21 cellular contexts compared by ENCODE assay signal in the genomic region with DNA sequence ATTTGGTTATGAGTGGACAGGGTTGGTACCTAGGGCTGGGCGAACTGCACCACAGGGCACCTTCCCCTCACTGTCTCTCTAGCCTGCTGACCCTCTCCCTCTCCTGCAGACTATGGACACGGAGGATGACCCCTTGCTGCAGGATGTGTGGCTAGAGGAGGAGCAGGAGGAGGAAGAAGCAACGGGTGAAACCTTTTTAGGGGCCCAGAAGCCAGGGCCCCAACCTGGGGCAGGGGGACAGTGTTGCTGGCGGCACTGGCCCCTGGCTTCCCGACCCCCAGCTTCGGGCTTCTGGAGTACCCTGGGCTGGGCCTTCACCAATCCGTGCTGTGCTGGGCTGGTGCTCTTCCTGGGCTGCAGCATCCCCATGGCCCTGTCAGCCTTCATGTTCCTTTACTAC. TPM values are rescaled to one million over a fixed set of nuclear protein-coding genes. Genes with fewer than 3 reads are reported as not detected.
DNase-seq lines count a peak whose midpoint lies in the region; ATAC-seq, FAIRE-seq and TF ChIP-seq lines count a peak whose summit lies in the region.
"Had no signal": no experiment of that assay in that cellular context is flagged by ENCODE, and none has a peak within 500 bp of the region (broad histone marks: within the 10 kb centered on the region; RNA-seq: fewer than 3 reads in every experiment).

No MANE protein-coding gene starts in this region.

- H3K9me3 ChIP-seq in H1 (ENCODE audit: insufficient read depth in 2 of 2, low read depth in 1 of 2, low read length in 1 of 2) = peaks cover 5 to 17% of the 10 kb centered on the region in 2 experiments; a peak in 2 of 4 replicates

- no peak overlapping the region for H3K27ac ChIP-seq in H1 (ENCODE audit: low read depth, low read length)
- H3K27ac ChIP-seq: HL-60, SJSA1 had no signal

- H3K36me3 Mint-ChIP-seq in WTC11 = peaks cover 41% of the 10 kb centered on the region
- H3K36me3 Mint-ChIP-seq in natural killer cell treated with Interleukin-12 subunit alpha and Interleukin-12 subunit beta and Interleukin-15 and Interleukin-18, amount 100 ng/mL, for 72 hours = peaks cover 11% of the 10 kb centered on the region
- peaks cover under 1% of the 10 kb centered on the region for H3K36me3 Mint-ChIP-seq in stimulated activated effector memory CD8-positive, alpha-beta T cell treated with anti-CD3 and anti-CD28 coated beads, Interleukin-12 subunit alpha, Interleukin-12 subunit beta, amount 100 ng/mL, for 72 hours

- H3K9me3 Mint-ChIP-seq in WTC11 = peaks cover 33% of the 10 kb centered on the region
- H3K9me3 Mint-ChIP-seq in natural killer cell treated with Interleukin-12 subunit alpha and Interleukin-12 subunit beta and Interleukin-15 and Interleukin-18, amount 100 ng/mL, for 72 hours = peaks cover 2% of the 10 kb centered on the region
- H3K9me3 Mint-ChIP-seq in stimulated activated effector memory CD8-positive, alpha-beta T cell treated with anti-CD3 and anti-CD28 coated beads, Interleukin-12 subunit alpha, Interleukin-12 subunit beta, amount 100 ng/mL, for 72 hours = peaks cover 8% of the 10 kb centered on the region

- peaks cover 0 to 29% (median 7%) of the 10 kb centered on the region in 4 experiments; a peak in 5 of 8 replicates for H3K36me3 ChIP-seq in H1 (ENCODE audit: control insufficient read depth in 2 of 4, insufficient read depth in 4 of 4, low read length in 3 of 4)
- H3K36me3 ChIP-seq: SJSA1 had no signal

- peak overlapping the region; percentile 92 for H2BK15ac ChIP-seq in H1 (ENCODE audit: low read length)

- 93% methylated on average over 7 of the region's 7 CpGs; no CpG with 5 or more reads in 1 of the 2 experiments for WGBS in H1 (ENCODE audit: extremely low coverage in 1 of 2, insufficient coverage in 1 of 2, insufficient read length in 1 of 2, insufficient replicate concordance in 2 of 2, low coverage in 1 of 2, low lambda C conversion rate in 2 of 2, missing lambda C conversion rate in 1 of 2), 2 experiments

- DNase-seq in WTC11 (ENCODE audit: low spot score) (peak; percentile 5), H1 (ENCODE audit: low read depth in 1 of 2, low spot score in 2 of 2) (no peak), NK-92 (lab: John Stamatoyannopoulos, UW; ENCODE audit: unreplicated experiment) (no peak), NCI-H2196 (lab: John Stamatoyannopoulos, UW; ENCODE audit: unreplicated experiment) (no peak)
- peak; percentile 13 for DNase-seq in natural killer cell treated with Interleukin-12 subunit alpha and Interleukin-12 subunit beta and Interleukin-15 and Interleukin-18, amount 100 ng/mL, for 72 hours (ENCODE audit: low spot score)
- DNase-seq in stimulated activated effector memory CD8-positive, alpha-beta T cell treated with anti-CD3 and anti-CD28 coated beads, Interleukin-12 subunit alpha, Interleukin-12 subunit beta, amount 100 ng/mL, for 72 hours (ENCODE audit: low spot score in 2 of 2) = no peak
- no peak for DNase-seq in stimulated activated CD4-positive, alpha-beta T cell treated with anti-CD3 and anti-CD28 coated beads, Interleukin-1b, Interleukin-23, amount 100 ng/mL, for 48 hours
- DNase-seq: Caco-2, DMS 273 treated with DMSO at 0.1 percent for 48 hours, HFFc6, KG1, NCI-H1092 treated with DMSO at 0.1 percent for 48 hours, NCI-H1436 treated with DMSO at 0.1 percent for 48 hours, NCI-H2029, NCI-H226, NCI-H524, OCI-M1 had no signal

- no peak overlapping the region; the same call in 1 of the 2 replicates for H4K8ac ChIP-seq in H1 (ENCODE audit: extremely low read depth, insufficient read depth, low read length)

- H2BK5ac ChIP-seq in H1 (ENCODE audit: low read depth, low read length) = no peak overlapping the region

- H2BK20ac ChIP-seq in H1 (ENCODE audit: low read length) = peak overlapping the region; percentile 40; the same call in 1 of the 2 replicates

- H3K18ac ChIP-seq in H1 (ENCODE audit: extremely low read depth, low read length) = peak overlapping the region; percentile 68

- no peak for ATAC-seq in WTC11
- ATAC-seq in natural killer cell treated with Interleukin-12 subunit alpha and Interleukin-12 subunit beta and Interleukin-15 and Interleukin-18, amount 100 ng/mL, for 72 hours = no peak
- ATAC-seq in stimulated activated effector memory CD8-positive, alpha-beta T cell treated with anti-CD3 and anti-CD28 coated beads, Interleukin-12 subunit alpha, Interleukin-12 subunit beta, amount 100 ng/mL, for 72 hours = no peak

- H3K23me2 ChIP-seq in H1 (ENCODE audit: low read depth, low read length) = peaks cover 1% of the 10 kb centered on the region; the same call in 1 of the 2 replicates

- peak overlapping the region; percentile 90; the same call in 1 of the 2 replicates for H2BK12ac ChIP-seq in H1 (ENCODE audit: low read depth, low read length)

- H3K4ac ChIP-seq in H1 (replicated peaks; ENCODE audit: insufficient read length, low read depth, low read length) = peak overlapping the region; percentile 75

- CTCF ChIA-PET in WTC11 (lab: Charles Lee) = no interaction called here
- CTCF ChIA-PET in H1 (lab: Charles Lee; ENCODE audit: partially characterized antibody) = interaction anchor here (6.2 kb wide), 1 partner anchor 14 kb away, joined by 30 read pairs; no protein-coding TSS in a partner anchor

- H3K27me3 ChIP-seq in H1 (replicated peaks in 1 of 4; ENCODE audit: control insufficient read depth in 3 of 4, extremely low read depth in 1 of 4, insufficient read depth in 3 of 4, low read length in 3 of 4) = no peaks in the 10 kb centered on the region

- no peak overlapping the region for H3K56ac ChIP-seq in H1 (replicated peaks; ENCODE audit: insufficient read length, low read depth, low read length)

- H3K27me3 Mint-ChIP-seq in WTC11 (ENCODE audit: low read depth) = 0 out of 2 replicates have a peak, but pooled peaks cover 2% of the 10 kb centered on the region
- H3K27me3 Mint-ChIP-seq in natural killer cell treated with Interleukin-12 subunit alpha and Interleukin-12 subunit beta and Interleukin-15 and Interleukin-18, amount 100 ng/mL, for 72 hours = peaks cover 15 to 32% of the 10 kb centered on the region in 2 donors

- H3K79me1 ChIP-seq in H1 (ENCODE audit: low read depth, low read length) = no peaks in the 10 kb centered on the region

- no peaks in the 10 kb centered on the region for H3K79me2 ChIP-seq in H1 (ENCODE audit: control insufficient read depth in 1 of 2, insufficient read depth in 2 of 2, low read length in 2 of 2)

- no peak for TF ChIP-seq CTCF in WTC11 (IDR thresholded peaks at IDR 0.05)
- TF ChIP-seq CTCF in H1 (IDR thresholded peaks at IDR 0.05; ENCODE audit: control extremely low read depth in 1 of 3, insufficient read depth in 1 of 3, low read depth in 1 of 3, low read length in 3 of 3) = no peak

- H3K4me3 ChIP-seq in H1 (ENCODE audit: extremely low read depth in 1 of 4, insufficient read depth in 2 of 4, low read depth in 3 of 4, low read length in 4 of 4) = no peak overlapping the region
- H3K4me3 ChIP-seq: SJSA1 had no signal

- H3K14ac ChIP-seq in H1 (ENCODE audit: insufficient read length) = no peak overlapping the region

- no peak overlapping the region for H2AFZ ChIP-seq in H1 (ENCODE audit: low read length)

- H4K20me1 ChIP-seq in H1 (replicated peaks in 1 of 2; ENCODE audit: control insufficient read depth in 1 of 2, insufficient read depth in 2 of 2, low read length in 2 of 2) = no peaks in the 10 kb centered on the region

- no peak overlapping the region for H3K23ac ChIP-seq in H1 (ENCODE audit: insufficient read length)

- H3K9ac ChIP-seq in H1 (replicated peaks in 1 of 4; ENCODE audit: extremely low read depth in 1 of 4, low read depth in 3 of 4, low read length in 3 of 4) = no peak overlapping the region

- no peak for FAIRE-seq in H1 (lab: Jason Lieb, UNC)
- FAIRE-seq: RCC 7860 had no signal

- H3K27ac Mint-ChIP-seq in WTC11 = no peak overlapping the region; the same call in 1 of the 2 replicates
- H3K27ac Mint-ChIP-seq in natural killer cell treated with Interleukin-12 subunit alpha and Interleukin-12 subunit beta and Interleukin-15 and Interleukin-18, amount 100 ng/mL, for 72 hours = no peak overlapping the region
- no peak overlapping the region for H3K27ac Mint-ChIP-seq in stimulated activated effector memory CD8-positive, alpha-beta T cell treated with anti-CD3 and anti-CD28 coated beads, Interleukin-12 subunit alpha, Interleukin-12 subunit beta, amount 100 ng/mL, for 72 hours
- H3K27ac Mint-ChIP-seq: CD4-positive, alpha-beta T cell; HFFc6 had no signal

- no peak for TF ChIP-seq POLR2A in H1 (IDR thresholded peaks at IDR 0.05; ENCODE audit: control extremely low read depth in 1 of 2, low read depth in 2 of 2, low read length in 2 of 2)

- POLR2A ChIA-PET in WTC11 (lab: Charles Lee) = no interaction called here
- POLR2A ChIA-PET in H1 (lab: Charles Lee; ENCODE audit: partially characterized antibody) = interaction anchor here (1.3 kb wide), 1 partner anchor 47 kb away, joined by 3 read pairs; no protein-coding TSS in a partner anchor

- peak overlapping the region; percentile 65 for H2BK120ac ChIP-seq in H1 (replicated peaks; ENCODE audit: low read depth, low read length)

- H3K4me1 ChIP-seq in H1 (replicated peaks in 1 of 4; ENCODE audit: control insufficient read depth in 3 of 4, insufficient read depth in 4 of 4, low read length in 3 of 4) = peaks cover 12 to 32% (median 21%) of the 10 kb centered on the region in 4 experiments
- H3K4me1 ChIP-seq: Caco-2, SJSA1 had no signal

- no peak overlapping the region; a peak in 1 of 4 replicates for H3K4me2 ChIP-seq in H1 (ENCODE audit: insufficient read depth in 1 of 2, low read depth in 2 of 2, low read length in 2 of 2)

- no peak for TF ChIP-seq RAD21 in H1 (IDR thresholded peaks at IDR 0.05 in 1 of 2, conservative IDR thresholded peaks at IDR 0.05 in 1 of 2; ENCODE audit: low read depth in 2 of 2, low read length in 2 of 2)

- H4K5ac ChIP-seq in H1 (ENCODE audit: insufficient read length, low read depth, low read length) = no peak overlapping the region

- no peak for TF ChIP-seq EP300 in H1 (IDR thresholded peaks at IDR 0.05; ENCODE audit: borderline replicate concordance in 1 of 2, low read depth in 2 of 2, low read length in 2 of 2)

- H3K4me1 Mint-ChIP-seq in WTC11 = peaks cover 35% of the 10 kb centered on the region
- H3K4me1 Mint-ChIP-seq in natural killer cell treated with Interleukin-12 subunit alpha and Interleukin-12 subunit beta and Interleukin-15 and Interleukin-18, amount 100 ng/mL, for 72 hours (ENCODE audit: low read depth in 2 of 2) = peaks cover 0 to 10% of the 10 kb centered on the region in 2 donors
- H3K4me1 Mint-ChIP-seq in stimulated activated effector memory CD8-positive, alpha-beta T cell treated with anti-CD3 and anti-CD28 coated beads, Interleukin-12 subunit alpha, Interleukin-12 subunit beta, amount 100 ng/mL, for 72 hours = no peaks in the 10 kb centered on the region

- peak overlapping the region; percentile 79 for H4K91ac ChIP-seq in H1 (replicated peaks; ENCODE audit: insufficient read length, low read length)

- H3K4me3 Mint-ChIP-seq in WTC11 = no peak overlapping the region
- no peak overlapping the region for H3K4me3 Mint-ChIP-seq in natural killer cell treated with Interleukin-12 subunit alpha and Interleukin-12 subunit beta and Interleukin-15 and Interleukin-18, amount 100 ng/mL, for 72 hours
- peak overlapping the region; percentile 53 for H3K4me3 Mint-ChIP-seq in stimulated activated effector memory CD8-positive, alpha-beta T cell treated with anti-CD3 and anti-CD28 coated beads, Interleukin-12 subunit alpha, Interleukin-12 subunit beta, amount 100 ng/mL, for 72 hours
- H3K4me3 Mint-ChIP-seq: HFFc6 had no signal

- H2AK5ac ChIP-seq in H1 (ENCODE audit: low read depth, low read length) = no peak overlapping the region

RNA-seq across cellular contexts. Expression of a gene that starts 21.9 kb away (rescaled TPM):
- total RNA-seq in WTC11 (2021) = 5.9 to 6.1 TPM (median 6.0 TPM) in 3 replicates
- total RNA-seq in H1 (2021; fragmentation: NEBNext Ultra II Directional; extraction: Animal tissue kit (Norgen Biotek cat#: 25700)) = 4.6 and 5.3 TPM in 2 replicates
- polyA plus RNA-seq in H1 (2011; rRNA removed) = 3.4 and 4.3 TPM in 2 replicates
- 2.5 TPM for polyA plus RNA-seq in H1 (2011; cell fraction: cytosol; rRNA removed)
- polyA plus RNA-seq in H1 (2011; cell fraction: nucleus; rRNA removed) = 10.2 TPM
- 1.4 to 4.2 TPM (median 3.9 TPM) in 4 replicates for polyA plus RNA-seq in H1 (2012, experiment 1 of 2)
- polyA plus RNA-seq in H1 (2012, experiment 2 of 2) = 2.9 TPM
- 3.8 TPM for polyA plus RNA-seq in H1 (2013, experiment 1 of 2)
- polyA plus RNA-seq in H1 (2013, experiment 2 of 2) = 2.9 TPM
- 3.5 and 4.4 TPM in 2 replicates for polyA minus RNA-seq in H1 (2011; rRNA and poly(A)+ RNA removed)
- polyA minus RNA-seq in H1 (2011; cell fraction: cytosol; rRNA and poly(A)+ RNA removed) = 3.3 TPM
- 10.2 TPM for polyA minus RNA-seq in H1 (2011; cell fraction: nucleus; rRNA and poly(A)+ RNA removed)
- 1 to 10 TPM in 1 of 2 donors, under 1 TPM in 1; 0.81 to 1.8 TPM for total RNA-seq in natural killer cell treated with Interleukin-12 subunit alpha and Interleukin-12 subunit beta and Interleukin-15 and Interleukin-18, amount 100 ng/mL, for 72 hours
- total RNA-seq: HFFc6, SJSA1 had no signal

Comparison
In these comparisons a context has a peak if more than half of its experiments do, and no peak if none do; other contexts are left out.
1. DNase-seq: peak in WTC11 (single experiment) and natural killer cell treated with Interleukin-12 subunit alpha and Interleukin-12 subunit beta and Interleukin-15 and Interleukin-18, amount 100 ng/mL, for 72 hours (single experiment); none in H1 (0 of 2), stimulated activated effector memory CD8-positive, alpha-beta T cell treated with anti-CD3 and anti-CD28 coated beads, Interleukin-12 subunit alpha, Interleukin-12 subunit beta, amount 100 ng/mL, for 72 hours (0 of 2), NK-92 (single experiment), NCI-H2196 (single experiment) and stimulated activated CD4-positive, alpha-beta T cell treated with anti-CD3 and anti-CD28 coated beads, Interleukin-1b, Interleukin-23, amount 100 ng/mL, for 48 hours (single experiment).